8 cellular contexts compared by ENCODE assay signal in genomic region chr2:5665066-5665465, GRCh38. TPM values are rescaled to one million over a fixed set of nuclear protein-coding genes. Genes with fewer than 3 reads are reported as not detected.
"Had no signal": no experiment of that assay in that cellular context is flagged by ENCODE, and none has a peak within 500 bp of the region (broad histone marks: within the 10 kb centered on the region; RNA-seq: fewer than 3 reads in every experiment).

No MANE protein-coding gene starts in this region.

- H3K36me3 Mint-ChIP-seq: IgD-negative memory B cell had no signal

- H3K4me3 ChIP-seq: GM23338 had no signal

- DNase-seq: H9, HCEC 1CT, KBM-7 had no signal

- H3K27ac Mint-ChIP-seq: GM23338, H9, IgD-negative memory B cell had no signal

- H3K27me3 Mint-ChIP-seq: IgD-negative memory B cell had no signal

- H3K27ac ChIP-seq: HL-60 had no signal

- H3K4me3 Mint-ChIP-seq: GM23338, H9, IgD-negative memory B cell had no signal

- ATAC-seq: GM23338, HepG2 had no signal

RNA-seq across cellular contexts. Expression of gene SOX11, which starts 27.1 kb away (rescaled TPM):
- total RNA-seq: HepG2, HT1080 had no signal
